Comparison of ENCODE assay signal across 9 cellular contexts in genomic region chr9:6931913-6932312, GRCh38.
DNase-seq lines count a peak whose midpoint lies in the region; ATAC-seq, FAIRE-seq and TF ChIP-seq lines count a peak whose summit lies in the region.
"Had no signal": no experiment of that assay in that cellular context is flagged by ENCODE, and none has a peak within 500 bp of the region (broad histone marks: within the 10 kb centered on the region; RNA-seq: fewer than 3 reads in every experiment).

No MANE protein-coding gene starts in this region.

- no peak for FAIRE-seq in endothelial cell of umbilical vein (lab: Jason Lieb, UNC)
- no peak for FAIRE-seq in small intestine (lab: Jason Lieb, UNC)

- H2AFZ ChIP-seq in endothelial cell of umbilical vein (ENCODE audit: low read depth, low read length) = no peak overlapping the region

- TF ChIP-seq CTCF in endothelial cell of umbilical vein (IDR thresholded peaks at IDR 0.05; ENCODE audit: extremely low read depth in 1 of 2, insufficient read depth in 1 of 2, low read depth in 1 of 2, low read length in 2 of 2) = no peak

- BruUV-seq in endothelial cell of umbilical vein (replicated peaks; lab: Mats Ljungman, UMichigan) = no TSS peak

- POLR2A ChIA-PET in endothelial cell of umbilical vein (lab: Charles Lee) = no interaction called here

- H3K9me3 ChIP-seq in endothelial cell of umbilical vein (replicated peaks; ENCODE audit: control insufficient read depth, insufficient read depth, low read length) (no peaks in the 10 kb centered on the region), small intestine (ENCODE audit: control insufficient read depth, low read depth) (no peaks in the 10 kb centered on the region)

- H3K27ac ChIP-seq in endothelial cell of umbilical vein (ENCODE audit: insufficient read depth, low read depth, low read length) (no peak overlapping the region), small intestine (ENCODE audit: low read depth in 1 of 2, low read length in 1 of 2) (peak overlapping the region in 1 of 2 donors; percentile 65)

- H3K9me1 ChIP-seq in endothelial cell of umbilical vein (replicated peaks; ENCODE audit: control insufficient read depth, extremely low read depth, insufficient read depth, low read length) = no peaks in the 10 kb centered on the region

- ATAC-seq in HG02763 (IDR thresholded peaks at IDR 0.05; ENCODE audit: unreplicated experiment) = no peak

- dilution Hi-C loops in endothelial cell of umbilical vein (cut with MboI; ENCODE audit: extremely low pct_ligation_motif_present, low sequenced_read_pairs) = no loop called here

- CTCF ChIA-PET in endothelial cell of umbilical vein (lab: Charles Lee) = interaction anchor here (0.7 to 1.6 kb wide), 7 partner anchors 8 to 121 kb away, joined by 3 to 8 read pairs (median 4); no protein-coding TSS in a partner anchor

- H3K36me3 ChIP-seq in endothelial cell of umbilical vein (ENCODE audit: control insufficient read depth in 2 of 2, extremely low read depth in 1 of 2, insufficient read depth in 2 of 2, low read length in 2 of 2) (no peaks in the 10 kb centered on the region), small intestine (ENCODE audit: control insufficient read depth in 2 of 2, insufficient read depth in 2 of 2, low read length in 2 of 2) (no peaks in the 10 kb centered on the region)

- H3K4me2 ChIP-seq in endothelial cell of umbilical vein (ENCODE audit: insufficient read depth, low read length) = no peak overlapping the region

- no peaks in the 10 kb centered on the region for H3K27me3 ChIP-seq in endothelial cell of umbilical vein (ENCODE audit: control insufficient read depth in 2 of 2, insufficient read depth in 2 of 2, low read length in 2 of 2)
- no peaks in the 10 kb centered on the region for H3K27me3 ChIP-seq in small intestine (ENCODE audit: control insufficient read depth in 2 of 2, insufficient read depth in 2 of 2, low read length in 2 of 2)

- H3K9ac ChIP-seq in endothelial cell of umbilical vein (replicated peaks; ENCODE audit: extremely low read depth, insufficient read depth, low read length) = no peak overlapping the region

- H3K79me2 ChIP-seq in endothelial cell of umbilical vein (ENCODE audit: control insufficient read depth, insufficient read depth, low read length) = no peaks in the 10 kb centered on the region

- WGBS in small intestine, 3 donors = 26 to 57% (median 53%) methylated on average over 4 of the region's 4 CpGs

- intact Hi-C loops in endothelial cell of umbilical vein (cut with micrococcal nuclease) = no loop called here

- TF ChIP-seq POLR2A in endothelial cell of umbilical vein (IDR thresholded peaks at IDR 0.05; ENCODE audit: low read depth, low read length) = no peak

- no peak overlapping the region for H3K4me3 ChIP-seq in endothelial cell of umbilical vein (replicated peaks in 1 of 3; ENCODE audit: insufficient read depth in 1 of 3, low read depth in 1 of 3, low read length in 3 of 3)
- H3K4me3 ChIP-seq in small intestine (ENCODE audit: low read depth in 1 of 2, low read length in 2 of 2) = no peak overlapping the region
- H3K4me3 ChIP-seq: lung had no signal

- peak; percentile 33 for DNase-seq in activated naive CD4-positive, alpha-beta T cell treated with Interleukin-2 at 50 U/mL for 16 hours
- no peak for DNase-seq in activated naive CD4-positive, alpha-beta T cell (lab: John Stamatoyannopoulos, UW)
- peak; percentile 82 for DNase-seq in LoVo (ENCODE audit: low spot score)
- DNase-seq in endothelial cell of umbilical vein (ENCODE audit: low read depth, low spot score) = no peak
- DNase-seq in small intestine = peak; percentile 95
- DNase-seq in NCI-H2081 treated with DMSO at 0.1 percent for 48 hours (lab: John Stamatoyannopoulos, UW) = no peak
- no peak for DNase-seq in Kasumi-1 (lab: John Stamatoyannopoulos, UW)

- no peaks in the 10 kb centered on the region for H4K20me1 ChIP-seq in endothelial cell of umbilical vein (replicated peaks; ENCODE audit: control insufficient read depth, extremely low read depth, insufficient read depth, low read length)

- H3K4me1 ChIP-seq in endothelial cell of umbilical vein (ENCODE audit: control insufficient read depth, extremely low read depth, insufficient read depth, low read length) (peaks cover 3% of the 10 kb centered on the region), small intestine (ENCODE audit: control insufficient read depth in 2 of 2, insufficient read depth in 1 of 2, low read depth in 1 of 2, low read length in 1 of 2) (peaks cover 0 to 8% of the 10 kb centered on the region in 2 donors)

TF ChIP-seq in endothelial cell of umbilical vein, 7 proteins besides CTCF, POLR2A, EP300 and RAD21:
- TF ChIP-seq MYC (IDR thresholded peaks at IDR 0.05; ENCODE audit: low read depth, low read length) (no peak), GATA2 (IDR thresholded peaks at IDR 0.05; ENCODE audit: insufficient read depth, insufficient read length, low read depth, low read length) (peak; percentile 48), FOS (IDR thresholded peaks at IDR 0.05; ENCODE audit: borderline replicate concordance, insufficient read depth, low read length) (peak; percentile 89), EZH2 (IDR thresholded peaks at IDR 0.05; ENCODE audit: borderline replicate concordance, low read depth, low read length, severe bottlenecking) (no peak), POLR2AphosphoS5 (IDR thresholded peaks at IDR 0.05; ENCODE audit: insufficient read depth, low read depth, low read length) (no peak), MAX (IDR thresholded peaks at IDR 0.05; ENCODE audit: insufficient read depth, insufficient read length) (no peak), JUN (IDR thresholded peaks at IDR 0.05; ENCODE audit: borderline replicate concordance, insufficient read depth, insufficient read length, low read depth) (no peak)

Comparison
In these comparisons a context has a peak if more than half of its experiments do, and no peak if none do; other contexts are left out.
1. DNase-seq: peak in activated naive CD4-positive, alpha-beta T cell treated with Interleukin-2 at 50 U/mL for 16 hours (single experiment), LoVo (single experiment) and small intestine (single experiment); none in activated naive CD4-positive, alpha-beta T cell (0 of 4), endothelial cell of umbilical vein (single experiment), NCI-H2081 treated with DMSO at 0.1 percent for 48 hours (single experiment) and Kasumi-1 (0 of 2).